ENCODE assay signal across 15 cellular contexts in genomic region chr20:50521221-50521642, GRCh38. TPM values are rescaled to one million over a fixed set of nuclear protein-coding genes. Genes with fewer than 3 reads are reported as not detected.
DNase-seq lines count a peak whose midpoint lies in the region; ATAC-seq and TF ChIP-seq lines count a peak whose summit lies in the region.
"Had no signal": no experiment of that assay in that cellular context is flagged by ENCODE, and none has a peak within 500 bp of the region (broad histone marks: within the 10 kb centered on the region; RNA-seq: fewer than 3 reads in every experiment).

No MANE protein-coding gene starts in this region.

- H2BK120ac ChIP-seq in mesenchymal stem cell (ENCODE audit: low read depth, low read length), result no peak overlapping the region

- peak overlapping the region in 2 of 4 donors; percentile 33 to 92 for H3K4me3 Mint-ChIP-seq in CD4-positive, CD25-positive, alpha-beta regulatory T cell
- no peak overlapping the region for H3K4me3 Mint-ChIP-seq in activated naive CD8-positive, alpha-beta T cell treated with anti-CD3 and anti-CD28 coated beads, Interleukin-2, amount 50 U/mL, for 24 hours

- no peak for DNase-seq in CD4-positive, CD25-positive, alpha-beta regulatory T cell
- DNase-seq in activated naive CD8-positive, alpha-beta T cell treated with anti-CD3 and anti-CD28 coated beads, Interleukin-2, amount 50 U/mL, for 24 hours, result no peak
- DNase-seq in mesenchymal stem cell (no peak), globus pallidus (ENCODE audit: low spot score) (no peak), SW480 (ENCODE audit: low spot score) (no peak), DMS153 treated with DMSO at 0.1 percent for 48 hours (lab: John Stamatoyannopoulos, UW; ENCODE audit: unreplicated experiment) (no peak)
- DNase-seq: brain microvascular endothelial cell; C1 segment of cervical spinal cord; effector CD8-positive, alpha-beta T cell; islet precursor cell; NK-92 treated with Interleukin-12 subunit alpha and Interleukin-12 subunit beta, amount 100 ng/mL, for 24 hours; SHP77 had no signal

- no peak overlapping the region for H3K4ac ChIP-seq in mesenchymal stem cell (ENCODE audit: low read depth in 1 of 2, low read length in 2 of 2)

- no peak for ATAC-seq in CD4-positive, CD25-positive, alpha-beta regulatory T cell (ENCODE audit: low read depth in 2 of 2)
- no peak for ATAC-seq in activated naive CD8-positive, alpha-beta T cell treated with anti-CD3 and anti-CD28 coated beads, Interleukin-2, amount 50 U/mL, for 24 hours
- no peak for ATAC-seq in HG02642 (IDR thresholded peaks at IDR 0.05; ENCODE audit: poor library complexity, unreplicated experiment)
- ATAC-seq: gastroesophageal sphincter had no signal

- H3K9ac ChIP-seq in mesenchymal stem cell (ENCODE audit: low read length), result peak overlapping the region; percentile 4

- no peaks in the 10 kb centered on the region for H3K9me3 ChIP-seq in CD4-positive, CD25-positive, alpha-beta regulatory T cell (ENCODE audit: control insufficient read depth in 2 of 2, low read length in 2 of 2)
- no peaks in the 10 kb centered on the region for H3K9me3 ChIP-seq in HEK293 (ENCODE audit: control insufficient read depth, insufficient read depth, low read depth, low read length)
- no peaks in the 10 kb centered on the region for H3K9me3 ChIP-seq in mesenchymal stem cell (ENCODE audit: control insufficient read depth, low read length)
- H3K9me3 ChIP-seq: gastroesophageal sphincter had no signal

- H2AFZ ChIP-seq in mesenchymal stem cell (ENCODE audit: low read depth, low read length), result no peak overlapping the region

- no peak overlapping the region for H2AK5ac ChIP-seq in mesenchymal stem cell (ENCODE audit: low read length, severe bottlenecking)

- H4K91ac ChIP-seq in mesenchymal stem cell (ENCODE audit: low read length), result no peak overlapping the region

- POLR2A ChIA-PET in HEK293 (lab: Yijun Ruan, JAX), result no interaction called here

- H3K36me3 ChIP-seq in CD4-positive, CD25-positive, alpha-beta regulatory T cell (ENCODE audit: control insufficient read depth, insufficient read depth, low read length), result peaks cover 4% of the 10 kb centered on the region
- H3K36me3 ChIP-seq in HEK293 (ENCODE audit: control insufficient read depth in 2 of 2, insufficient read depth in 1 of 2, low read length in 2 of 2), result peaks cover 0 to 2% of the 10 kb centered on the region in 2 experiments; a peak in 1 of 3 replicates
- H3K36me3 ChIP-seq in mesenchymal stem cell (ENCODE audit: control insufficient read depth in 1 of 2, insufficient read depth in 2 of 2, low read depth in 1 of 2, low read length in 2 of 2), result peaks cover 0 to 14% of the 10 kb centered on the region in 2 experiments
- H3K36me3 ChIP-seq: gastroesophageal sphincter had no signal

- no peak overlapping the region for H3K14ac ChIP-seq in mesenchymal stem cell (ENCODE audit: low read length in 2 of 2)

- H3K4me1 ChIP-seq in CD4-positive, CD25-positive, alpha-beta regulatory T cell (ENCODE audit: control insufficient read depth, insufficient read depth, low read length, poor library complexity, severe bottlenecking), result peaks cover 91% of the 10 kb centered on the region
- H3K4me1 ChIP-seq in HEK293 (ENCODE audit: control insufficient read depth, insufficient read depth, low read length) (peaks cover 15% of the 10 kb centered on the region; the same call in 1 of the 2 replicates), mesenchymal stem cell (ENCODE audit: control insufficient read depth, insufficient read depth, low read depth, low read length) (peaks cover 22% of the 10 kb centered on the region)

- H3K9me3 Mint-ChIP-seq in CD4-positive, CD25-positive, alpha-beta regulatory T cell, result no peaks in the 10 kb centered on the region
- no peaks in the 10 kb centered on the region for H3K9me3 Mint-ChIP-seq in activated naive CD8-positive, alpha-beta T cell treated with anti-CD3 and anti-CD28 coated beads, Interleukin-2, amount 50 U/mL, for 24 hours

- H3K27me3 ChIP-seq in CD4-positive, CD25-positive, alpha-beta regulatory T cell (ENCODE audit: control insufficient read depth, insufficient read depth, low read length), result no peaks in the 10 kb centered on the region
- H3K27me3 ChIP-seq in mesenchymal stem cell (ENCODE audit: control insufficient read depth in 1 of 2, insufficient read depth in 1 of 2, low read length in 2 of 2), result no peaks in the 10 kb centered on the region
- H3K27me3 ChIP-seq: brain microvascular endothelial cell, gastroesophageal sphincter had no signal

- no peak overlapping the region for H4K8ac ChIP-seq in mesenchymal stem cell (ENCODE audit: low read length)

- H3K27ac Mint-ChIP-seq in CD4-positive, CD25-positive, alpha-beta regulatory T cell, result peak overlapping the region in 2 of 3 donors; percentile 63 to 80
- H3K27ac Mint-ChIP-seq in activated naive CD8-positive, alpha-beta T cell treated with anti-CD3 and anti-CD28 coated beads, Interleukin-2, amount 50 U/mL, for 24 hours, result peak overlapping the region; percentile 95

- peak overlapping the region; percentile 77 for H3K27ac ChIP-seq in CD4-positive, CD25-positive, alpha-beta regulatory T cell (ENCODE audit: insufficient read depth, low read length, poor library complexity, severe bottlenecking)
- H3K27ac ChIP-seq in HEK293 (ENCODE audit: extremely low read depth, low read depth, low read length) (no peak overlapping the region), mesenchymal stem cell (ENCODE audit: low read length, poor library complexity, severe bottlenecking) (peak overlapping the region; percentile 8)
- H3K27ac ChIP-seq: brain microvascular endothelial cell, gastroesophageal sphincter had no signal

- H3K4me3 ChIP-seq in CD4-positive, CD25-positive, alpha-beta regulatory T cell (ENCODE audit: low read depth, low read length), result peak overlapping the region; percentile 89
- H3K4me3 ChIP-seq in HEK293 (ENCODE audit: low read depth, low read length), result no peak overlapping the region
- H3K4me3 ChIP-seq in mesenchymal stem cell (ENCODE audit: insufficient read depth in 1 of 2, low read depth in 1 of 2, low read length in 2 of 2), result no peak overlapping the region
- H3K4me3 ChIP-seq: gastroesophageal sphincter had no signal

- TF ChIP-seq CTCF in HEK293 (tag by site-specific recombination; IDR thresholded peaks at IDR 0.05), result no peak

- no peak overlapping the region for H3K23ac ChIP-seq in mesenchymal stem cell (ENCODE audit: low read length in 2 of 2)

- 100% methylated on average over 1 of the region's 1 CpG for WGBS in mesenchymal stem cell

- H3K79me1 ChIP-seq in mesenchymal stem cell (replicated peaks; ENCODE audit: low read length, poor library complexity, severe bottlenecking), result no peaks in the 10 kb centered on the region

- no peak overlapping the region for H2BK5ac ChIP-seq in mesenchymal stem cell (ENCODE audit: low read depth, low read length, poor library complexity, severe bottlenecking)

- no peaks in the 10 kb centered on the region for H3K27me3 Mint-ChIP-seq in CD4-positive, CD25-positive, alpha-beta regulatory T cell
- H3K27me3 Mint-ChIP-seq in activated naive CD8-positive, alpha-beta T cell treated with anti-CD3 and anti-CD28 coated beads, Interleukin-2, amount 50 U/mL, for 24 hours, result no peaks in the 10 kb centered on the region

- no peaks in the 10 kb centered on the region for H3K36me3 Mint-ChIP-seq in CD4-positive, CD25-positive, alpha-beta regulatory T cell
- peaks cover 21% of the 10 kb centered on the region for H3K36me3 Mint-ChIP-seq in activated naive CD8-positive, alpha-beta T cell treated with anti-CD3 and anti-CD28 coated beads, Interleukin-2, amount 50 U/mL, for 24 hours (ENCODE audit: low read depth)

- CTCF ChIA-PET in HEK293 (lab: Yijun Ruan, JAX), result interaction anchor here (0.6 kb wide), 1 partner anchor 68 kb away, joined by 7 read pairs; no protein-coding TSS in a partner anchor

- H3K4me2 ChIP-seq in mesenchymal stem cell (ENCODE audit: low read length, poor library complexity, severe bottlenecking), result no peak overlapping the region

- peak overlapping the region in 1 of 2 experiments; percentile 38 for H2BK12ac ChIP-seq in mesenchymal stem cell (ENCODE audit: low read length in 2 of 2)

- peaks cover 46 to 78% (median 67%) of the 10 kb centered on the region in 4 donors for H3K4me1 Mint-ChIP-seq in CD4-positive, CD25-positive, alpha-beta regulatory T cell
- H3K4me1 Mint-ChIP-seq in activated naive CD8-positive, alpha-beta T cell treated with anti-CD3 and anti-CD28 coated beads, Interleukin-2, amount 50 U/mL, for 24 hours, result peaks cover 76% of the 10 kb centered on the region

- H3K18ac ChIP-seq in mesenchymal stem cell (ENCODE audit: low read depth in 1 of 2, low read length in 2 of 2), result no peak overlapping the region

- no peak overlapping the region for H2BK15ac ChIP-seq in mesenchymal stem cell (ENCODE audit: low read depth, poor library complexity, severe bottlenecking)

TF ChIP-seq in HEK293, 187 proteins besides CTCF, POLR2A, EP300 and RAD21:
- TF ChIP-seq KLF1 (tag by site-specific recombination; IDR thresholded peaks at IDR 0.05) (no peak), PRDM6 (tag by site-specific recombination; IDR thresholded peaks at IDR 0.05) (0 out of 2 replicates have a peak, but pooled peaks have one; percentile 8)

RNA-seq across cellular contexts. Expression of gene PTPN1, which starts 11.0 kb away (rescaled TPM):
- total RNA-seq in CD4-positive, CD25-positive, alpha-beta regulatory T cell, result 76.3 TPM
- polyA plus RNA-seq in CD4-positive, CD25-positive, alpha-beta regulatory T cell, result 10 to 100 TPM; 27.1 to 34.3 (median 30.3) TPM
- polyA plus RNA-seq in mesenchymal stem cell (2013, experiment 1 of 2), result 66.8 TPM
- polyA plus RNA-seq in mesenchymal stem cell (2013, experiment 2 of 2), result 65.2 TPM
